ENCODE assay signal across 26 cellular contexts in genomic region chr16:71570143-71570542, GRCh38. TPM values are rescaled to one million over a fixed set of nuclear protein-coding genes. Genes with fewer than 3 reads are reported as not detected.
DNase-seq lines count a peak whose midpoint lies in the region; ATAC-seq, FAIRE-seq and TF ChIP-seq lines count a peak whose summit lies in the region.
"Had no signal": no experiment of that assay in that cellular context is flagged by ENCODE, and none has a peak within 500 bp of the region (broad histone marks: within the 10 kb centered on the region; RNA-seq: fewer than 3 reads in every experiment).

No MANE protein-coding gene starts in this region.

- ATAC-seq in right lobe of liver (no peak), GM21717 (IDR thresholded peaks at IDR 0.05; ENCODE audit: unreplicated experiment) (no peak)
- no peak for ATAC-seq in naive thymus-derived CD4-positive, alpha-beta T cell
- ATAC-seq: GM12878, GM23338 had no signal

- no peaks in the 10 kb centered on the region for H4K20me1 ChIP-seq in H1 (replicated peaks in 1 of 2; ENCODE audit: control insufficient read depth in 1 of 2, insufficient read depth in 2 of 2, low read length in 2 of 2)
- H4K20me1 ChIP-seq: BLaER1 treated with 17β-estradiol and CSF1 and Interleukin-3, amounts not matched to agents 10 nM and 100 nM had no signal

- H3K4me2 ChIP-seq in H1 (ENCODE audit: insufficient read depth in 1 of 2, low read depth in 2 of 2, low read length in 2 of 2): no peak overlapping the region
- H3K4me2 ChIP-seq: BLaER1 treated with 17β-estradiol and CSF1 and Interleukin-3, amounts not matched to agents 10 nM and 100 nM; GM23338 had no signal

- peaks cover 0 to 12% (median 1%) of the 10 kb centered on the region in 4 donors for H3K4me1 ChIP-seq in Peyer's patch
- no peaks in the 10 kb centered on the region for H3K4me1 ChIP-seq in H1 (replicated peaks in 1 of 4; ENCODE audit: control insufficient read depth in 3 of 4, insufficient read depth in 4 of 4, low read length in 3 of 4)
- H3K4me1 ChIP-seq in right lobe of liver: peaks cover 0 to 37% (median 11%) of the 10 kb centered on the region in 4 donors
- peaks cover 8% of the 10 kb centered on the region in 2 donors for H3K4me1 ChIP-seq in naive thymus-derived CD4-positive, alpha-beta T cell (ENCODE audit: control insufficient read depth in 2 of 2, insufficient read depth in 2 of 2, low read length in 2 of 2)
- H3K4me1 ChIP-seq: BE2C had no signal

- H3K27ac Mint-ChIP-seq in naive thymus-derived CD4-positive, alpha-beta T cell: no peak overlapping the region
- H3K27ac Mint-ChIP-seq: CD4-positive, alpha-beta T cell; CD8-positive, alpha-beta memory T cell; GM23338; HFFc6 had no signal

- no peak overlapping the region for H2BK12ac ChIP-seq in H1 (ENCODE audit: low read depth, low read length)

- H4K91ac ChIP-seq in H1 (replicated peaks; ENCODE audit: insufficient read length, low read length): no peak overlapping the region

- no peak overlapping the region for H4K5ac ChIP-seq in H1 (ENCODE audit: insufficient read length, low read depth, low read length)

- H3K9me3 ChIP-seq in Peyer's patch: no peaks in the 10 kb centered on the region
- H3K9me3 ChIP-seq in H1 (ENCODE audit: insufficient read depth in 2 of 2, low read depth in 1 of 2, low read length in 1 of 2): no peaks in the 10 kb centered on the region
- no peaks in the 10 kb centered on the region for H3K9me3 ChIP-seq in right lobe of liver
- H3K9me3 ChIP-seq in naive thymus-derived CD4-positive, alpha-beta T cell (ENCODE audit: control insufficient read depth in 2 of 3, low read length in 3 of 3): no peaks in the 10 kb centered on the region
- H3K9me3 ChIP-seq: BE2C; BLaER1 treated with 17β-estradiol and CSF1 and Interleukin-3, amounts not matched to agents 10 nM and 100 nM; HAP-1 had no signal

- TF ChIP-seq EP300 in H1 (IDR thresholded peaks at IDR 0.05; ENCODE audit: borderline replicate concordance in 1 of 2, low read depth in 2 of 2, low read length in 2 of 2): no peak

- no peaks in the 10 kb centered on the region for H3K79me2 ChIP-seq in H1 (ENCODE audit: control insufficient read depth in 1 of 2, insufficient read depth in 2 of 2, low read length in 2 of 2)

- H3K4me3 Mint-ChIP-seq in naive thymus-derived CD4-positive, alpha-beta T cell: no peak overlapping the region
- H3K4me3 Mint-ChIP-seq: CD4-positive, alpha-beta T cell; GM23338; HFFc6 had no signal

- no peaks in the 10 kb centered on the region for H3K79me1 ChIP-seq in H1 (ENCODE audit: low read depth, low read length)

- TF ChIP-seq POLR2A in Peyer's patch (IDR thresholded peaks at IDR 0.05): no peak
- no peak for TF ChIP-seq POLR2A in H1 (IDR thresholded peaks at IDR 0.05; ENCODE audit: control extremely low read depth in 1 of 2, low read depth in 2 of 2, low read length in 2 of 2)
- no peak for TF ChIP-seq POLR2A in right lobe of liver (IDR thresholded peaks at IDR 0.05)

- POLR2A ChIA-PET in H1 (lab: Charles Lee; ENCODE audit: partially characterized antibody): interaction anchor here (0.8 kb wide), 1 partner anchor 9 kb away, joined by 3 read pairs; no protein-coding TSS in a partner anchor
- POLR2A ChIA-PET in naive thymus-derived CD4-positive, alpha-beta T cell (lab: Charles Lee): no interaction called here

- H3K36me3 Mint-ChIP-seq in naive thymus-derived CD4-positive, alpha-beta T cell: no peaks in the 10 kb centered on the region
- H3K36me3 Mint-ChIP-seq: CD14-positive monocyte had no signal

- H3K27me3 Mint-ChIP-seq in naive thymus-derived CD4-positive, alpha-beta T cell: peaks cover 0 to 12% (median under 1%) of the 10 kb centered on the region in 5 donors

- H2BK120ac ChIP-seq in H1 (replicated peaks; ENCODE audit: low read depth, low read length): no peak overlapping the region

- H3K4me3 ChIP-seq in Peyer's patch (no peak overlapping the region), H1 (ENCODE audit: extremely low read depth in 1 of 4, insufficient read depth in 2 of 4, low read depth in 3 of 4, low read length in 4 of 4) (no peak overlapping the region), right lobe of liver (peak overlapping the region in 2 of 3 donors; percentile 4 to 60)
- H3K4me3 ChIP-seq in naive thymus-derived CD4-positive, alpha-beta T cell (ENCODE audit: low read length): no peak overlapping the region
- H3K4me3 ChIP-seq: BLaER1 treated with 17β-estradiol and CSF1 and Interleukin-3, amounts not matched to agents 10 nM and 100 nM; GM12878; GM23338; HAP-1 had no signal

- H3K56ac ChIP-seq in H1 (replicated peaks; ENCODE audit: insufficient read length, low read depth, low read length): no peak overlapping the region

- TF ChIP-seq RAD21 in H1 (IDR thresholded peaks at IDR 0.05 in 1 of 2, conservative IDR thresholded peaks at IDR 0.05 in 1 of 2; ENCODE audit: low read depth in 2 of 2, low read length in 2 of 2): no peak

- no peak overlapping the region for H3K4ac ChIP-seq in H1 (replicated peaks; ENCODE audit: insufficient read length, low read depth, low read length)

- no peak overlapping the region for H3K18ac ChIP-seq in H1 (ENCODE audit: extremely low read depth, low read length)

- H3K14ac ChIP-seq in H1 (ENCODE audit: insufficient read length): no peak overlapping the region

- no peaks in the 10 kb centered on the region for H3K36me3 ChIP-seq in Peyer's patch
- no peaks in the 10 kb centered on the region for H3K36me3 ChIP-seq in H1 (ENCODE audit: control insufficient read depth in 2 of 4, insufficient read depth in 4 of 4, low read length in 3 of 4)
- H3K36me3 ChIP-seq in right lobe of liver: peaks cover 0 to 75% (median 32%) of the 10 kb centered on the region in 4 donors
- no peaks in the 10 kb centered on the region for H3K36me3 ChIP-seq in naive thymus-derived CD4-positive, alpha-beta T cell (ENCODE audit: control insufficient read depth in 2 of 3, insufficient read depth in 3 of 3, low read length in 3 of 3)
- H3K36me3 ChIP-seq: BE2C; BLaER1 treated with 17β-estradiol and CSF1 and Interleukin-3, amounts not matched to agents 10 nM and 100 nM; HAP-1 had no signal

- no peak overlapping the region for H3K9ac ChIP-seq in H1 (replicated peaks in 1 of 4; ENCODE audit: extremely low read depth in 1 of 4, low read depth in 3 of 4, low read length in 3 of 4)
- H3K9ac ChIP-seq: BLaER1 treated with 17β-estradiol and CSF1 and Interleukin-3, amounts not matched to agents 10 nM and 100 nM had no signal

- H3K9me3 Mint-ChIP-seq in naive thymus-derived CD4-positive, alpha-beta T cell: peaks cover 0 to 2% (median 0%) of the 10 kb centered on the region in 11 donors
- H3K9me3 Mint-ChIP-seq: CD4-positive, alpha-beta T cell; CD8-positive, alpha-beta memory T cell; GM23338; HFFc6 had no signal

- H2BK15ac ChIP-seq in H1 (ENCODE audit: low read length): no peak overlapping the region

- no peak overlapping the region for H3K23ac ChIP-seq in H1 (ENCODE audit: insufficient read length)

- 92% methylated on average over 8 of the region's 8 CpGs; no CpG with 5 or more reads in 1 of the 2 experiments for WGBS in H1 (ENCODE audit: extremely low coverage in 1 of 2, insufficient coverage in 1 of 2, insufficient read length in 1 of 2, insufficient replicate concordance in 2 of 2, low coverage in 1 of 2, low lambda C conversion rate in 2 of 2, missing lambda C conversion rate in 1 of 2), 2 experiments
- WGBS in right lobe of liver (ENCODE audit: insufficient coverage, low coverage, low lambda C conversion rate, missing lambda C conversion rate): 47% methylated on average over 7 of the region's 8 CpGs

- H4K8ac ChIP-seq in H1 (ENCODE audit: extremely low read depth, insufficient read depth, low read length): no peak overlapping the region

- CTCF ChIA-PET in H1 (lab: Charles Lee; ENCODE audit: partially characterized antibody): interaction anchor here (0.6 to 15.5 kb wide), 5 partner anchors 17 to 70 kb away, joined by 3 to 89 read pairs (median 3); no protein-coding TSS in a partner anchor
- CTCF ChIA-PET in naive thymus-derived CD4-positive, alpha-beta T cell (lab: Charles Lee): no interaction called here

- FAIRE-seq in H1 (lab: Jason Lieb, UNC): no peak
- FAIRE-seq: A204.1, D721Med, GM12878, GM19239, H54 had no signal

- intact Hi-C loops in right lobe of liver (cut with DNase I): no loop called here
- intact Hi-C loops in naive thymus-derived CD4-positive, alpha-beta T cell (cut with micrococcal nuclease): no loop called here

- TF ChIP-seq CTCF in Peyer's patch (IDR thresholded peaks at IDR 0.05) (no peak), H1 (IDR thresholded peaks at IDR 0.05; ENCODE audit: control extremely low read depth in 1 of 3, insufficient read depth in 1 of 3, low read depth in 1 of 3, low read length in 3 of 3) (no peak), right lobe of liver (IDR thresholded peaks at IDR 0.05) (no peak)

- no peaks in the 10 kb centered on the region; the same call in 1 of the 2 replicates for H3K23me2 ChIP-seq in H1 (ENCODE audit: low read depth, low read length)

- no peak overlapping the region for H2AFZ ChIP-seq in H1 (ENCODE audit: low read length)
- H2AFZ ChIP-seq: GM23338 had no signal

- peak overlapping the region in 3 of 4 donors; percentile 61 to 77 (median 61) for H3K27ac ChIP-seq in Peyer's patch
- H3K27ac ChIP-seq in H1 (ENCODE audit: low read depth, low read length): no peak overlapping the region
- peak overlapping the region; percentile 72 to 100 (median 98) for H3K27ac ChIP-seq in right lobe of liver
- H3K27ac ChIP-seq in naive thymus-derived CD4-positive, alpha-beta T cell (ENCODE audit: low read depth, low read length): no peak overlapping the region
- H3K27ac ChIP-seq: BLaER1 treated with 17β-estradiol and CSF1 and Interleukin-3, amounts not matched to agents 10 nM and 100 nM had no signal

- H2BK5ac ChIP-seq in H1 (ENCODE audit: low read depth, low read length): no peak overlapping the region

- DNase-seq in Peyer's patch: no peak
- DNase-seq in H1 (ENCODE audit: low read depth in 1 of 2, low spot score in 2 of 2): no peak
- DNase-seq in right lobe of liver: peak in 1 of 3 donors; percentile 57
- no peak for DNase-seq in naive thymus-derived CD4-positive, alpha-beta T cell
- DNase-seq in A172 (ENCODE audit: low spot score): no peak
- no peak for DNase-seq in amygdala (lab: John Stamatoyannopoulos, UW)
- DNase-seq: ACHN; AML-193; BE2C; CD4-positive, alpha-beta T cell; CD8-positive, alpha-beta memory T cell; DMS 273 treated with DMSO at 0.1 percent for 48 hours; DMS79; EL; GDM1; HFFc6 had no signal

- no peak overlapping the region for H2AK5ac ChIP-seq in H1 (ENCODE audit: low read depth, low read length)

- no peak overlapping the region for H2BK20ac ChIP-seq in H1 (ENCODE audit: low read length)

- H3K4me1 Mint-ChIP-seq in naive thymus-derived CD4-positive, alpha-beta T cell: peaks cover 9 to 12% (median 11%) of the 10 kb centered on the region in 7 donors

- H3K27me3 ChIP-seq in Peyer's patch (no peaks in the 10 kb centered on the region), H1 (replicated peaks in 1 of 4; ENCODE audit: control insufficient read depth in 3 of 4, extremely low read depth in 1 of 4, insufficient read depth in 3 of 4, low read length in 3 of 4) (no peaks in the 10 kb centered on the region), right lobe of liver (no peaks in the 10 kb centered on the region)
- H3K27me3 ChIP-seq in naive thymus-derived CD4-positive, alpha-beta T cell (ENCODE audit: control insufficient read depth in 2 of 2, insufficient read depth in 2 of 2, low read length in 2 of 2): no peaks in the 10 kb centered on the region
- H3K27me3 ChIP-seq: BLaER1 treated with 17β-estradiol and CSF1 and Interleukin-3, amounts not matched to agents 10 nM and 100 nM had no signal

RNA-seq across cellular contexts. Expression of gene TAT, which starts 6.7 kb away (rescaled TPM):
- total RNA-seq in Peyer's patch: 1 to 10 TPM in 3 of 4 donors, not detected in 1; 2.4 to 5.8 (median 3.1) TPM
- total RNA-seq in H1 (2021; fragmentation: NEBNext Ultra II Directional; extraction: Animal tissue kit (Norgen Biotek cat#: 25700)): not detected in 2 replicates
- polyA plus RNA-seq in H1 (2011; rRNA removed): 0.03 and 0.13 TPM in 2 replicates
- polyA plus RNA-seq in H1 (2011; cell fraction: cytosol; rRNA removed): 0.05 TPM
- 0.06 TPM for polyA plus RNA-seq in H1 (2011; cell fraction: nucleus; rRNA removed)
- 0.04 to 0.05 TPM in 2 of 4 replicates, not detected in the others for polyA plus RNA-seq in H1 (2012, experiment 1 of 2)
- not detected for polyA plus RNA-seq in H1 (2012, experiment 2 of 2)
- polyA plus RNA-seq in H1 (2013, experiment 1 of 2): not detected
- polyA plus RNA-seq in H1 (2013, experiment 2 of 2): 0.02 TPM
- 0.10 and 0.25 TPM in 2 replicates for polyA minus RNA-seq in H1 (2011; rRNA and poly(A)+ RNA removed)
- polyA minus RNA-seq in H1 (2011; cell fraction: cytosol; rRNA and poly(A)+ RNA removed): not detected
- not detected for polyA minus RNA-seq in H1 (2011; cell fraction: nucleus; rRNA and poly(A)+ RNA removed)
- total RNA-seq in right lobe of liver: 1,000 to 10,000 TPM in 5 of 6 experiments, 100 to 1,000 TPM in 1; 109 to 3,026 (median 1,168) TPM
- total RNA-seq in naive thymus-derived CD4-positive, alpha-beta T cell: not detected
- polyA plus RNA-seq in naive thymus-derived CD4-positive, alpha-beta T cell: under 1 TPM; 0.10 to 0.53 TPM
- not detected in 2 replicates for total RNA-seq in A172 (2014; rRNA removed; shearing (Covaris generic))
- total RNA-seq: CD4-positive, alpha-beta T cell; CD8-positive, alpha-beta memory T cell; GM23338; HFFc6 had no signal
- polyA plus RNA-seq: CD14-positive monocyte had no signal

RNA-seq across cellular contexts. Expression of gene CHST4, which starts 43.9 kb away (rescaled TPM):
- total RNA-seq in Peyer's patch (not detected), right lobe of liver (1 to 10 TPM; 2.0 to 6.5 (median 3.1) TPM)
- total RNA-seq in H1 (2021; fragmentation: NEBNext Ultra II Directional; extraction: Animal tissue kit (Norgen Biotek cat#: 25700)): 11.7 and 12.1 TPM in 2 replicates
- 14.6 and 17.0 TPM in 2 replicates for polyA plus RNA-seq in H1 (2011; rRNA removed)
- polyA plus RNA-seq in H1 (2011; cell fraction: cytosol; rRNA removed): 12.6 TPM
- 13.9 TPM for polyA plus RNA-seq in H1 (2011; cell fraction: nucleus; rRNA removed)
- polyA plus RNA-seq in H1 (2012, experiment 1 of 2): 9.8 to 12.9 TPM (median 11.2 TPM) in 4 replicates
- polyA plus RNA-seq in H1 (2012, experiment 2 of 2): 8.0 TPM
- polyA plus RNA-seq in H1 (2013, experiment 1 of 2): 15.6 TPM
- polyA plus RNA-seq in H1 (2013, experiment 2 of 2): 15.4 TPM
- 30.1 and 33.6 TPM in 2 replicates for polyA minus RNA-seq in H1 (2011; rRNA and poly(A)+ RNA removed)
- polyA minus RNA-seq in H1 (2011; cell fraction: cytosol; rRNA and poly(A)+ RNA removed): 16.4 TPM
- 11.5 TPM for polyA minus RNA-seq in H1 (2011; cell fraction: nucleus; rRNA and poly(A)+ RNA removed)
- not detected for total RNA-seq in naive thymus-derived CD4-positive, alpha-beta T cell
- polyA plus RNA-seq in naive thymus-derived CD4-positive, alpha-beta T cell: not detected
- 0.55 and 0.60 TPM in 2 replicates for total RNA-seq in A172 (2014; rRNA removed; shearing (Covaris generic))
- total RNA-seq: CD4-positive, alpha-beta T cell; CD8-positive, alpha-beta memory T cell; HFFc6 had no signal
- polyA plus RNA-seq: CD14-positive monocyte; CD8-positive, alpha-beta memory T cell had no signal

RNA-seq across cellular contexts. Expression of gene MARVELD3, which starts 55.8 kb away (rescaled TPM):
- 100 to 1,000 TPM in 3 of 4 donors, 10 to 100 TPM in 1; 66.0 to 167 (median 154) TPM for total RNA-seq in Peyer's patch
- total RNA-seq in H1 (2021; fragmentation: NEBNext Ultra II Directional; extraction: Animal tissue kit (Norgen Biotek cat#: 25700)): 34.8 TPM in 2 replicates
- polyA plus RNA-seq in H1 (2011; rRNA removed): 18.0 and 18.4 TPM in 2 replicates
- 20.3 TPM for polyA plus RNA-seq in H1 (2011; cell fraction: cytosol; rRNA removed)
- 20.3 TPM for polyA plus RNA-seq in H1 (2011; cell fraction: nucleus; rRNA removed)
- polyA plus RNA-seq in H1 (2012, experiment 1 of 2): 22.8 to 31.1 TPM (median 26.2 TPM) in 4 replicates
- polyA plus RNA-seq in H1 (2012, experiment 2 of 2): 12.3 TPM
- 40.3 TPM for polyA plus RNA-seq in H1 (2013, experiment 1 of 2)
- polyA plus RNA-seq in H1 (2013, experiment 2 of 2): 41.3 TPM
- polyA minus RNA-seq in H1 (2011; rRNA and poly(A)+ RNA removed): 18.9 and 34.9 TPM in 2 replicates
- polyA minus RNA-seq in H1 (2011; cell fraction: cytosol; rRNA and poly(A)+ RNA removed): 15.1 TPM
- polyA minus RNA-seq in H1 (2011; cell fraction: nucleus; rRNA and poly(A)+ RNA removed): 18.2 TPM
- 1 to 10 TPM; 4.4 to 9.2 (median 5.6) TPM for total RNA-seq in right lobe of liver
- not detected for total RNA-seq in naive thymus-derived CD4-positive, alpha-beta T cell
- not detected for polyA plus RNA-seq in naive thymus-derived CD4-positive, alpha-beta T cell
- total RNA-seq in A172 (2014; rRNA removed; shearing (Covaris generic)): 0.14 TPM in 1 of 2 replicates, not detected in the other
- total RNA-seq: CD4-positive, alpha-beta T cell; CD8-positive, alpha-beta memory T cell; HFFc6 had no signal
- polyA plus RNA-seq: CD8-positive, alpha-beta memory T cell had no signal

Comparison
In these comparisons a context has a peak if more than half of its experiments do, and no peak if none do; other contexts are left out.
1. H3K27ac ChIP-seq: peak in Peyer's patch (3 of 4) and right lobe of liver (3 of 3); none in H1 (single experiment) and naive thymus-derived CD4-positive, alpha-beta T cell (single experiment).
2. H3K4me3 ChIP-seq: peak in right lobe of liver (2 of 3); none in Peyer's patch (0 of 4), H1 (0 of 4) and naive thymus-derived CD4-positive, alpha-beta T cell (single experiment).
3. RNA of gene TAT, which starts 6.7 kb away (total RNA-seq): 109 to 3,026 TPM in right lobe of liver; 2.4 to 5.8 TPM in Peyer's patch, not detected in H1, not detected in naive thymus-derived CD4-positive, alpha-beta T cell and not detected in A172; every median in the first group is over 10 times any median in the second.